ENCODE assay signal across 1 cellular context in the genomic region with DNA sequence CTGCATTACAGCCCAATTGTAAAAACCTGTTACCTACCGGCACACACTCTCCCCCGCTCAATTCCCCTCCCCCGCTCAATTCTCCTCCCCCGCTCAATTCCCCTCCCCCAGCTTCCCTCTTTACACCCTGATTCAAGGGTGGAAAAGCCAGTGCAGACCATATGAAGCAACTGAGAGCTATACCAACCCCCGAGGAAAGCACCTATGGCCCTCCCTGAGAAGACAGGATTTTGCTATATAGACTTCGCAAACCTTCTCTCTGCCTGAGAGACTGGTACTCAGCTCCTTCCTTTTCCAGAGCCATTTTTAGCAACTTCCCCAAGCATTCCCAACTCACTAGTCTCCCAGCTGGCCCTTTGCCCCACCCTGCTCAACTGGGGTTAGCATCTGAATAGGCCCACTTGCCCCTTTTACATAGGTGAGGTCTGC.
TF ChIP-seq lines count a peak whose summit lies in the region.

No MANE protein-coding gene starts in this region.

TF ChIP-seq in WTC11, 78 proteins besides CTCF, POLR2A, EP300 and RAD21 (continued from another document):
- TF ChIP-seq, protein P1, sequence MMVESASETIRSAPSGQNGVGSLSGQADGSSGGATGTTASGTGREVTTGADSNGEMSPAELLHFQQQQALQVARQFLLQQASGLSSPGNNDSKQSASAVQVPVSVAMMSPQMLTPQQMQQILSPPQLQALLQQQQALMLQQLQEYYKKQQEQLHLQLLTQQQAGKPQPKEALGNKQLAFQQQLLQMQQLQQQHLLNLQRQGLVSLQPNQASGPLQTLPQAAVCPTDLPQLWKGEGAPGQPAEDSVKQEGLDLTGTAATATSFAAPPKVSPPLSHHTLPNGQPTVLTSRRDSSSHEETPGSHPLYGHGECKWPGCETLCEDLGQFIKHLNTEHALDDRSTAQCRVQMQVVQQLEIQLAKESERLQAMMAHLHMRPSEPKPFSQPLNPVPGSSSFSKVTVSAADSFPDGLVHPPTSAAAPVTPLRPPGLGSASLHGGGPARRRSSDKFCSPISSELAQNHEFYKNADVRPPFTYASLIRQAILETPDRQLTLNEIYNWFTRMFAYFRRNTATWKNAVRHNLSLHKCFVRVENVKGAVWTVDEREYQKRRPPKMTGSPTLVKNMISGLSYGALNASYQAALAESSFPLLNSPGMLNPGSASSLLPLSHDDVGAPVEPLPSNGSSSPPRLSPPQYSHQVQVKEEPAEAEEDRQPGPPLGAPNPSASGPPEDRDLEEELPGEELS (CRISPR knock-in tag; IDR thresholded peaks at IDR 0.05): no peak
- TF ChIP-seq ZNF671 (CRISPR knock-in tag; IDR thresholded peaks at IDR 0.05) (no peak), OVOL2 (CRISPR knock-in tag; IDR thresholded peaks at IDR 0.05; ENCODE audit: borderline replicate concordance) (no peak)
- TF ChIP-seq, protein P2, sequence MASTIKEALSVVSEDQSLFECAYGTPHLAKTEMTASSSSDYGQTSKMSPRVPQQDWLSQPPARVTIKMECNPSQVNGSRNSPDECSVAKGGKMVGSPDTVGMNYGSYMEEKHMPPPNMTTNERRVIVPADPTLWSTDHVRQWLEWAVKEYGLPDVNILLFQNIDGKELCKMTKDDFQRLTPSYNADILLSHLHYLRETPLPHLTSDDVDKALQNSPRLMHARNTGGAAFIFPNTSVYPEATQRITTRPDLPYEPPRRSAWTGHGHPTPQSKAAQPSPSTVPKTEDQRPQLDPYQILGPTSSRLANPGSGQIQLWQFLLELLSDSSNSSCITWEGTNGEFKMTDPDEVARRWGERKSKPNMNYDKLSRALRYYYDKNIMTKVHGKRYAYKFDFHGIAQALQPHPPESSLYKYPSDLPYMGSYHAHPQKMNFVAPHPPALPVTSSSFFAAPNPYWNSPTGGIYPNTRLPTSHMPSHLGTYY (CRISPR knock-in tag; IDR thresholded peaks at IDR 0.05): no peak
- TF ChIP-seq, protein P3, sequence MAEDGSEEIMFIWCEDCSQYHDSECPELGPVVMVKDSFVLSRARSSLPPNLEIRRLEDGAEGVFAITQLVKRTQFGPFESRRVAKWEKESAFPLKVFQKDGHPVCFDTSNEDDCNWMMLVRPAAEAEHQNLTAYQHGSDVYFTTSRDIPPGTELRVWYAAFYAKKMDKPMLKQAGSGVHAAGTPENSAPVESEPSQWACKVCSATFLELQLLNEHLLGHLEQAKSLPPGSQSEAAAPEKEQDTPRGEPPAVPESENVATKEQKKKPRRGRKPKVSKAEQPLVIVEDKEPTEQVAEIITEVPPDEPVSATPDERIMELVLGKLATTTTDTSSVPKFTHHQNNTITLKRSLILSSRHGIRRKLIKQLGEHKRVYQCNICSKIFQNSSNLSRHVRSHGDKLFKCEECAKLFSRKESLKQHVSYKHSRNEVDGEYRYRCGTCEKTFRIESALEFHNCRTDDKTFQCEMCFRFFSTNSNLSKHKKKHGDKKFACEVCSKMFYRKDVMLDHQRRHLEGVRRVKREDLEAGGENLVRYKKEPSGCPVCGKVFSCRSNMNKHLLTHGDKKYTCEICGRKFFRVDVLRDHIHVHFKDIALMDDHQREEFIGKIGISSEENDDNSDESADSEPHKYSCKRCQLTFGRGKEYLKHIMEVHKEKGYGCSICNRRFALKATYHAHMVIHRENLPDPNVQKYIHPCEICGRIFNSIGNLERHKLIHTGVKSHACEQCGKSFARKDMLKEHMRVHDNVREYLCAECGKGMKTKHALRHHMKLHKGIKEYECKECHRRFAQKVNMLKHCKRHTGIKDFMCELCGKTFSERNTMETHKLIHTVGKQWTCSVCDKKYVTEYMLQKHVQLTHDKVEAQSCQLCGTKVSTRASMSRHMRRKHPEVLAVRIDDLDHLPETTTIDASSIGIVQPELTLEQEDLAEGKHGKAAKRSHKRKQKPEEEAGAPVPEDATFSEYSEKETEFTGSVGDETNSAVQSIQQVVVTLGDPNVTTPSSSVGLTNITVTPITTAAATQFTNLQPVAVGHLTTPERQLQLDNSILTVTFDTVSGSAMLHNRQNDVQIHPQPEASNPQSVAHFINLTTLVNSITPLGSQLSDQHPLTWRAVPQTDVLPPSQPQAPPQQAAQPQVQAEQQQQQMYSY (CRISPR knock-in tag; IDR thresholded peaks at IDR 0.05): no peak
- TF ChIP-seq, protein P4, sequence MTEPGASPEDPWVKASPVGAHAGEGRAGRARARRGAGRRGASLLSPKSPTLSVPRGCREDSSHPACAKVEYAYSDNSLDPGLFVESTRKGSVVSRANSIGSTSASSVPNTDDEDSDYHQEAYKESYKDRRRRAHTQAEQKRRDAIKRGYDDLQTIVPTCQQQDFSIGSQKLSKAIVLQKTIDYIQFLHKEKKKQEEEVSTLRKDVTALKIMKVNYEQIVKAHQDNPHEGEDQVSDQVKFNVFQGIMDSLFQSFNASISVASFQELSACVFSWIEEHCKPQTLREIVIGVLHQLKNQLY (CRISPR knock-in tag; IDR thresholded peaks at IDR 0.05): no peak
- TF ChIP-seq, protein P5, sequence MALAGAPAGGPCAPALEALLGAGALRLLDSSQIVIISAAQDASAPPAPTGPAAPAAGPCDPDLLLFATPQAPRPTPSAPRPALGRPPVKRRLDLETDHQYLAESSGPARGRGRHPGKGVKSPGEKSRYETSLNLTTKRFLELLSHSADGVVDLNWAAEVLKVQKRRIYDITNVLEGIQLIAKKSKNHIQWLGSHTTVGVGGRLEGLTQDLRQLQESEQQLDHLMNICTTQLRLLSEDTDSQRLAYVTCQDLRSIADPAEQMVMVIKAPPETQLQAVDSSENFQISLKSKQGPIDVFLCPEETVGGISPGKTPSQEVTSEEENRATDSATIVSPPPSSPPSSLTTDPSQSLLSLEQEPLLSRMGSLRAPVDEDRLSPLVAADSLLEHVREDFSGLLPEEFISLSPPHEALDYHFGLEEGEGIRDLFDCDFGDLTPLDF (CRISPR knock-in tag; IDR thresholded peaks at IDR 0.05): no peak
